Comparison of ENCODE assay signal across 8 cellular contexts in the genomic region with DNA sequence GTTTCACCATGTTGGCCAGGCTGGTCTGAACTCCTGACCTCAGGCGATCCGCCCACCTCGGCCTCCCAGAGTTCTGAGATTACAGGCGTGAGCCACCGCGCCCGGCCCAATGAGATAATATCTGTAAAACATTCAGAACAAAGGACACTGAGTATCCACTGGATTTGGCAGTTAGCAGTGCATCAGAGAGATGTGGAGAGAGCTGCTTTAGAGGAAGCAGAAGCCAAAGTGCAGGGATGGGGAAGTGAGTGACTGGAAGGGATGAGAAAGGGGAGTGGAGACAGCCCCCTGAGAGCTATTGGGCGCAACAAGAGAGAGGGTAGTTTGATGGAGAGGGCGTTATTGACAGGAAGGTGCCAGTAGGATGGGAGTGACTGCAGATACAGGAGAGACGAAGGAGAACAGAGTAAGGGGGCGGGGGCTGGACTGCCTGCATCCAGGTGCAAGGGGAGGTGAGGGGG.
DNase-seq lines count a peak whose midpoint lies in the region; ATAC-seq and TF ChIP-seq lines count a peak whose summit lies in the region.

No MANE protein-coding gene starts in this region.

- no peak overlapping the region for H3K27ac Mint-ChIP-seq in activated T-cell treated with anti-CD3 and anti-CD28 coated beads, Interleukin-2, amount 50 U/mL, for 24 hours
- no peak overlapping the region for H3K27ac Mint-ChIP-seq in stimulated activated naive B cell treated with anti-CD40 and anti-IgM and Interleukin-4, amounts not matched to agents 10 μg/mL and 1 μg/mL and 100 μg/mL, for 72 hours

- H4K20me1 ChIP-seq in MM.1S (ENCODE audit: insufficient read depth, low read length): no peaks in the 10 kb centered on the region

- intact Hi-C loops in breast epithelium (cut with DNase I; ENCODE audit: low total_unique reads) (no loop called here), esophagus muscularis mucosa (cut with DNase I) (no loop called here)

- H2AFZ ChIP-seq in MM.1S (ENCODE audit: low read length): no peak overlapping the region

- no peak for TF ChIP-seq EP300 in esophagus muscularis mucosa (IDR thresholded peaks at IDR 0.05)

- DNase-seq in activated T-cell treated with anti-CD3 and anti-CD28 coated beads, Interleukin-2, amount 50 U/mL, for 48 hours: peak; percentile 18 to 21
- no peak for DNase-seq in activated T-cell treated with anti-CD3 and anti-CD28 coated beads, Interleukin-2, amount 50 U/mL, for 24 hours
- DNase-seq in NCI-H345 treated with DMSO at 0.1 percent for 48 hours (lab: John Stamatoyannopoulos, UW; ENCODE audit: unreplicated experiment): peak; percentile 83
- DNase-seq in breast epithelium (ENCODE audit: low spot score in 2 of 2): no peak
- DNase-seq in stimulated activated naive B cell treated with anti-CD40 and anti-IgM and Interleukin-4, amounts not matched to agents 10 μg/mL and 1 μg/mL and 100 μg/mL, for 72 hours: no peak
- DNase-seq in MM.1S: no peak
- no peak for DNase-seq in esophagus muscularis mucosa (ENCODE audit: extremely low spot score)

- peaks cover 11% of the 10 kb centered on the region for H3K27me3 Mint-ChIP-seq in activated T-cell treated with anti-CD3 and anti-CD28 coated beads, Interleukin-2, amount 50 U/mL, for 24 hours
- H3K27me3 Mint-ChIP-seq in stimulated activated naive B cell treated with anti-CD40 and anti-IgM and Interleukin-4, amounts not matched to agents 10 μg/mL and 1 μg/mL and 100 μg/mL, for 72 hours: peaks cover 34% of the 10 kb centered on the region in 2 donors

- peaks cover 16% of the 10 kb centered on the region for H3K4me1 Mint-ChIP-seq in activated T-cell treated with anti-CD3 and anti-CD28 coated beads, Interleukin-2, amount 50 U/mL, for 24 hours (ENCODE audit: low read depth)
- peaks cover 8 to 17% of the 10 kb centered on the region in 2 donors for H3K4me1 Mint-ChIP-seq in stimulated activated naive B cell treated with anti-CD40 and anti-IgM and Interleukin-4, amounts not matched to agents 10 μg/mL and 1 μg/mL and 100 μg/mL, for 72 hours

- H3K27me3 ChIP-seq in breast epithelium (no peaks in the 10 kb centered on the region), MM.1S (replicated peaks; ENCODE audit: insufficient read depth, low read length) (no peaks in the 10 kb centered on the region), esophagus muscularis mucosa (peaks cover 0 to 12% (median 0%) of the 10 kb centered on the region in 4 donors)

- no peak for TF ChIP-seq CTCF in breast epithelium (IDR thresholded peaks at IDR 0.05)
- no peak for TF ChIP-seq CTCF in MM.1S (IDR thresholded peaks at IDR 0.05; ENCODE audit: low read length)
- no peak for TF ChIP-seq CTCF in esophagus muscularis mucosa (IDR thresholded peaks at IDR 0.05)

- H3K4me3 Mint-ChIP-seq in activated T-cell treated with anti-CD3 and anti-CD28 coated beads, Interleukin-2, amount 50 U/mL, for 24 hours: no peak overlapping the region
- H3K4me3 Mint-ChIP-seq in stimulated activated naive B cell treated with anti-CD40 and anti-IgM and Interleukin-4, amounts not matched to agents 10 μg/mL and 1 μg/mL and 100 μg/mL, for 72 hours: peak overlapping the region; percentile 27 to 54

- no peaks in the 10 kb centered on the region for H3K79me2 ChIP-seq in MM.1S (ENCODE audit: low read length)

- H3K36me3 ChIP-seq in breast epithelium: no peaks in the 10 kb centered on the region
- no peaks in the 10 kb centered on the region for H3K36me3 ChIP-seq in MM.1S (replicated peaks; ENCODE audit: insufficient read depth, low read length)
- H3K36me3 ChIP-seq in esophagus muscularis mucosa: no peaks in the 10 kb centered on the region

- H3K4me3 ChIP-seq in breast epithelium: peak overlapping the region in 2 of 3 donors; percentile 17 to 51
- no peak overlapping the region for H3K4me3 ChIP-seq in MM.1S (ENCODE audit: low read length)
- H3K4me3 ChIP-seq in esophagus muscularis mucosa: no peak overlapping the region

- H3K4me1 ChIP-seq in breast epithelium (peaks cover 0 to 3% of the 10 kb centered on the region in 2 donors), MM.1S (ENCODE audit: low read length) (no peaks in the 10 kb centered on the region; the same call in 1 of the 2 replicates), esophagus muscularis mucosa (peaks cover 3 to 16% (median 12%) of the 10 kb centered on the region in 4 donors)

- H3K9me3 ChIP-seq in breast epithelium (no peaks in the 10 kb centered on the region), MM.1S (replicated peaks; ENCODE audit: insufficient read depth, low read length) (no peaks in the 10 kb centered on the region), esophagus muscularis mucosa (no peaks in the 10 kb centered on the region)

- peaks cover 3% of the 10 kb centered on the region for H3K9me3 Mint-ChIP-seq in activated T-cell treated with anti-CD3 and anti-CD28 coated beads, Interleukin-2, amount 50 U/mL, for 24 hours
- H3K9me3 Mint-ChIP-seq in stimulated activated naive B cell treated with anti-CD40 and anti-IgM and Interleukin-4, amounts not matched to agents 10 μg/mL and 1 μg/mL and 100 μg/mL, for 72 hours: no peaks in the 10 kb centered on the region

- peaks cover 5% of the 10 kb centered on the region; the same call in 1 of the 2 replicates for H3F3A ChIP-seq in MM.1S (ENCODE audit: insufficient read depth, low read length)

- no peak overlapping the region for H3K4me2 ChIP-seq in MM.1S (ENCODE audit: low read depth, low read length)

- TF ChIP-seq POLR2A in breast epithelium (IDR thresholded peaks at IDR 0.05) (no peak), esophagus muscularis mucosa (IDR thresholded peaks at IDR 0.05; ENCODE audit: low read depth) (no peak)

- WGBS in esophagus muscularis mucosa: 45% methylated on average over 11 of the region's 11 CpGs

- H3K36me3 Mint-ChIP-seq in activated T-cell treated with anti-CD3 and anti-CD28 coated beads, Interleukin-2, amount 50 U/mL, for 24 hours (ENCODE audit: low read depth): no peaks in the 10 kb centered on the region
- H3K36me3 Mint-ChIP-seq in stimulated activated naive B cell treated with anti-CD40 and anti-IgM and Interleukin-4, amounts not matched to agents 10 μg/mL and 1 μg/mL and 100 μg/mL, for 72 hours: no peaks in the 10 kb centered on the region

- H3K9ac ChIP-seq in MM.1S (ENCODE audit: low read length): no peak overlapping the region

- H3K27ac ChIP-seq in breast epithelium (peak overlapping the region; percentile 60 to 62), MM.1S (ENCODE audit: low read length) (no peak overlapping the region), esophagus muscularis mucosa (replicated peaks in 1 of 4) (no peak overlapping the region)

- no peaks in the 10 kb centered on the region for H3K9me2 ChIP-seq in MM.1S (replicated peaks; ENCODE audit: insufficient read depth, low read length)

- ATAC-seq in stimulated activated naive B cell treated with anti-CD40 and anti-IgM and Interleukin-4, amounts not matched to agents 10 μg/mL and 1 μg/mL and 100 μg/mL, for 72 hours (replicated peaks): no peak
- no peak for ATAC-seq in GM18867 (IDR thresholded peaks at IDR 0.05; ENCODE audit: unreplicated experiment)

Comparison
In these comparisons a context has a peak if more than half of its experiments do, and no peak if none do; other contexts are left out.
1. DNase-seq: peak in activated T-cell treated with anti-CD3 and anti-CD28 coated beads, Interleukin-2, amount 50 U/mL, for 48 hours (2 of 2) and NCI-H345 treated with DMSO at 0.1 percent for 48 hours (single experiment); none in activated T-cell treated with anti-CD3 and anti-CD28 coated beads, Interleukin-2, amount 50 U/mL, for 24 hours (single experiment), breast epithelium (0 of 2), stimulated activated naive B cell treated with anti-CD40 and anti-IgM and Interleukin-4, amounts not matched to agents 10 μg/mL and 1 μg/mL and 100 μg/mL, for 72 hours (single experiment), MM.1S (single experiment) and esophagus muscularis mucosa (single experiment).
2. H3K27ac ChIP-seq: peak in breast epithelium (2 of 2); none in MM.1S (single experiment) and esophagus muscularis mucosa (0 of 4).
3. H3K4me3 ChIP-seq: peak in breast epithelium (2 of 3); none in MM.1S (single experiment) and esophagus muscularis mucosa (0 of 4).